In the genomic region with DNA sequence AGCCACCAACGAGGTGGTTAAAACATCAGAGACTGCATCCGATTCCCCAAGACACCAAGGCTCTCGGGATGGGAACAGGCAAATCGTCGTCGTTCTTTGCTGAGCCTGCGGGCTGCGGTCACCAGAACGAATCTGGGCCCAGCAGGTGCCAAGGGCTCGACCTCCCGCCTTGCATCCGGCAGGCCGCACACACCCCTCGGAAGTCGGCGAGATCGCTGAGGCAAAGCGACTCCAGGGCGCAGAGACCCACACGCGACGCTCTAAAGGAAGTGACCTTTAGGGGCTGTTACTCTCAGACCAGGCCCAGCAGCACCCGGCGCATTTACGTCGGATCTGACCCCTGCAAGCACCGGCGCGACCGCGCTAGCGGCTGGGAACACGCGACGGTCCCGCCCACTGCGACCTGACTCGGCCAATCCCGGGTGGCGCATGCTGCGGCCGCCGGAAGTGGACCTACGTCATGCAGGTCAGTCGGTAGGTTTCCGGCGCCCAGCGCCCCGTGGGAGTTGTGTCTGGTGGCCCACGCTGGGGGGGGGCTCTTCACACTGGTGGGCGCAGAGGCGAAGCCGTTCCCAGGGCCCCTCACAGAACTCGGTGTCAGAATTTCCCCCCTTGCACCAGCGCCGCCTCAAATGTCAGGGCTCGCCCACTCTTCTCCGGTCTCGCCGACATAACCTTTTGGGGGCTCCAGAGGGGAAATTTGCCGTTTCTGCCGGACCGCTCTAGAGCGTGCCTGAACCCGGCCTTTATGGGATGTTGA, we compare ENCODE assay signal across 1 cellular context.
TF ChIP-seq lines count a peak whose summit lies in the region.

No MANE protein-coding gene starts in this region.

TF ChIP-seq in HepG2, 621 proteins besides CTCF, POLR2A, EP300 and RAD21 (continued from another document and continues in another):
- TF ChIP-seq, protein P1, sequence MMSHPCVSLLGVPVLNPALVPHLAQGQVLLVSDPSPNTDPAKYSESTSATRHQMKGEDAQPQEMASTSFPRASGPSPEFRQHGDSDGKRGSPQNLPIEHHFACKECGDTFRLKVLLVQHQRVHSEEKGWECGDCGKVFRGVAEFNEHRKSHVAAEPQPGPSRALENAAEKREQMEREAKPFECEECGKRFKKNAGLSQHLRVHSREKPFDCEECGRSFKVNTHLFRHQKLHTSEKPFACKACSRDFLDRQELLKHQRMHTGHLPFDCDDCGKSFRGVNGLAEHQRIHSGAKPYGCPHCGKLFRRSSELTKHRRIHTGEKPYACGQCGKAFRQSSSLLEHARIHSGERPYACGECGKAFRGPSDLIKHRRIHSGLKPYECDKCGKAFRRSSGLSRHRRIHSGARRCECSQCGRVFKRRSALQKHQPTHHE (CRISPR knock-in tag; IDR thresholded peaks at IDR 0.05; ENCODE audit: borderline replicate concordance): no peak
- TF ChIP-seq ZFP41 (CRISPR knock-in tag; IDR thresholded peaks at IDR 0.05; ENCODE audit: borderline replicate concordance) (no peak), ETV6 (CRISPR knock-in tag; conservative IDR thresholded peaks at IDR 0.05) (no peak), ZNF333 (CRISPR knock-in tag; IDR thresholded peaks at IDR 0.05; ENCODE audit: borderline replicate concordance) (no peak), MAF1 (CRISPR knock-in tag; IDR thresholded peaks at IDR 0.05; ENCODE audit: borderline replicate concordance) (no peak), SAFB2 (CRISPR knock-in tag; IDR thresholded peaks at IDR 0.05; ENCODE audit: borderline replicate concordance, low read depth) (no peak), MXD4 (CRISPR knock-in tag; IDR thresholded peaks at IDR 0.05) (peak; percentile 57; the same call in 1 of the 2 replicates), MAZ (IDR thresholded peaks at IDR 0.05; ENCODE audit: borderline replicate concordance, low read depth, low read length) (no peak), MAZ (CRISPR knock-in tag; IDR thresholded peaks at IDR 0.05; ENCODE audit: low read depth) (no peak; the same call in 1 of the 2 replicates), SMAD9 (CRISPR knock-in tag; IDR thresholded peaks at IDR 0.05) (no peak), ZNF263 (CRISPR knock-in tag; IDR thresholded peaks at IDR 0.05) (no peak), ZFP37 (CRISPR knock-in tag; IDR thresholded peaks at IDR 0.05; ENCODE audit: borderline replicate concordance) (no peak), RFX5 (IDR thresholded peaks at IDR 0.05; ENCODE audit: low read depth, low read length) (no peak), ZNF225 (CRISPR knock-in tag; IDR thresholded peaks at IDR 0.05) (no peak), YEATS4 (CRISPR knock-in tag; IDR thresholded peaks at IDR 0.05; ENCODE audit: borderline replicate concordance) (peak; percentile 58; the same call in 1 of the 2 replicates), ZSCAN31 (CRISPR knock-in tag; IDR thresholded peaks at IDR 0.05; ENCODE audit: low read depth) (0 out of 2 replicates have a peak, but pooled peaks have one; percentile 16)
- TF ChIP-seq, protein P2, sequence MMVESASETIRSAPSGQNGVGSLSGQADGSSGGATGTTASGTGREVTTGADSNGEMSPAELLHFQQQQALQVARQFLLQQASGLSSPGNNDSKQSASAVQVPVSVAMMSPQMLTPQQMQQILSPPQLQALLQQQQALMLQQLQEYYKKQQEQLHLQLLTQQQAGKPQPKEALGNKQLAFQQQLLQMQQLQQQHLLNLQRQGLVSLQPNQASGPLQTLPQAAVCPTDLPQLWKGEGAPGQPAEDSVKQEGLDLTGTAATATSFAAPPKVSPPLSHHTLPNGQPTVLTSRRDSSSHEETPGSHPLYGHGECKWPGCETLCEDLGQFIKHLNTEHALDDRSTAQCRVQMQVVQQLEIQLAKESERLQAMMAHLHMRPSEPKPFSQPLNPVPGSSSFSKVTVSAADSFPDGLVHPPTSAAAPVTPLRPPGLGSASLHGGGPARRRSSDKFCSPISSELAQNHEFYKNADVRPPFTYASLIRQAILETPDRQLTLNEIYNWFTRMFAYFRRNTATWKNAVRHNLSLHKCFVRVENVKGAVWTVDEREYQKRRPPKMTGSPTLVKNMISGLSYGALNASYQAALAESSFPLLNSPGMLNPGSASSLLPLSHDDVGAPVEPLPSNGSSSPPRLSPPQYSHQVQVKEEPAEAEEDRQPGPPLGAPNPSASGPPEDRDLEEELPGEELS (CRISPR knock-in tag; IDR thresholded peaks at IDR 0.05): no peak
- TF ChIP-seq, protein P3, sequence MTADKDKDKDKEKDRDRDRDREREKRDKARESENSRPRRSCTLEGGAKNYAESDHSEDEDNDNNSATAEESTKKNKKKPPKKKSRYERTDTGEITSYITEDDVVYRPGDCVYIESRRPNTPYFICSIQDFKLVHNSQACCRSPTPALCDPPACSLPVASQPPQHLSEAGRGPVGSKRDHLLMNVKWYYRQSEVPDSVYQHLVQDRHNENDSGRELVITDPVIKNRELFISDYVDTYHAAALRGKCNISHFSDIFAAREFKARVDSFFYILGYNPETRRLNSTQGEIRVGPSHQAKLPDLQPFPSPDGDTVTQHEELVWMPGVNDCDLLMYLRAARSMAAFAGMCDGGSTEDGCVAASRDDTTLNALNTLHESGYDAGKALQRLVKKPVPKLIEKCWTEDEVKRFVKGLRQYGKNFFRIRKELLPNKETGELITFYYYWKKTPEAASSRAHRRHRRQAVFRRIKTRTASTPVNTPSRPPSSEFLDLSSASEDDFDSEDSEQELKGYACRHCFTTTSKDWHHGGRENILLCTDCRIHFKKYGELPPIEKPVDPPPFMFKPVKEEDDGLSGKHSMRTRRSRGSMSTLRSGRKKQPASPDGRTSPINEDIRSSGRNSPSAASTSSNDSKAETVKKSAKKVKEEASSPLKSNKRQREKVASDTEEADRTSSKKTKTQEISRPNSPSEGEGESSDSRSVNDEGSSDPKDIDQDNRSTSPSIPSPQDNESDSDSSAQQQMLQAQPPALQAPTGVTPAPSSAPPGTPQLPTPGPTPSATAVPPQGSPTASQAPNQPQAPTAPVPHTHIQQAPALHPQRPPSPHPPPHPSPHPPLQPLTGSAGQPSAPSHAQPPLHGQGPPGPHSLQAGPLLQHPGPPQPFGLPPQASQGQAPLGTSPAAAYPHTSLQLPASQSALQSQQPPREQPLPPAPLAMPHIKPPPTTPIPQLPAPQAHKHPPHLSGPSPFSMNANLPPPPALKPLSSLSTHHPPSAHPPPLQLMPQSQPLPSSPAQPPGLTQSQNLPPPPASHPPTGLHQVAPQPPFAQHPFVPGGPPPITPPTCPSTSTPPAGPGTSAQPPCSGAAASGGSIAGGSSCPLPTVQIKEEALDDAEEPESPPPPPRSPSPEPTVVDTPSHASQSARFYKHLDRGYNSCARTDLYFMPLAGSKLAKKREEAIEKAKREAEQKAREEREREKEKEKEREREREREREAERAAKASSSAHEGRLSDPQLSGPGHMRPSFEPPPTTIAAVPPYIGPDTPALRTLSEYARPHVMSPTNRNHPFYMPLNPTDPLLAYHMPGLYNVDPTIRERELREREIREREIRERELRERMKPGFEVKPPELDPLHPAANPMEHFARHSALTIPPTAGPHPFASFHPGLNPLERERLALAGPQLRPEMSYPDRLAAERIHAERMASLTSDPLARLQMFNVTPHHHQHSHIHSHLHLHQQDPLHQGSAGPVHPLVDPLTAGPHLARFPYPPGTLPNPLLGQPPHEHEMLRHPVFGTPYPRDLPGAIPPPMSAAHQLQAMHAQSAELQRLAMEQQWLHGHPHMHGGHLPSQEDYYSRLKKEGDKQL (CRISPR knock-in tag; IDR thresholded peaks at IDR 0.05; ENCODE audit: low read depth): no peak
- TF ChIP-seq, protein P4, sequence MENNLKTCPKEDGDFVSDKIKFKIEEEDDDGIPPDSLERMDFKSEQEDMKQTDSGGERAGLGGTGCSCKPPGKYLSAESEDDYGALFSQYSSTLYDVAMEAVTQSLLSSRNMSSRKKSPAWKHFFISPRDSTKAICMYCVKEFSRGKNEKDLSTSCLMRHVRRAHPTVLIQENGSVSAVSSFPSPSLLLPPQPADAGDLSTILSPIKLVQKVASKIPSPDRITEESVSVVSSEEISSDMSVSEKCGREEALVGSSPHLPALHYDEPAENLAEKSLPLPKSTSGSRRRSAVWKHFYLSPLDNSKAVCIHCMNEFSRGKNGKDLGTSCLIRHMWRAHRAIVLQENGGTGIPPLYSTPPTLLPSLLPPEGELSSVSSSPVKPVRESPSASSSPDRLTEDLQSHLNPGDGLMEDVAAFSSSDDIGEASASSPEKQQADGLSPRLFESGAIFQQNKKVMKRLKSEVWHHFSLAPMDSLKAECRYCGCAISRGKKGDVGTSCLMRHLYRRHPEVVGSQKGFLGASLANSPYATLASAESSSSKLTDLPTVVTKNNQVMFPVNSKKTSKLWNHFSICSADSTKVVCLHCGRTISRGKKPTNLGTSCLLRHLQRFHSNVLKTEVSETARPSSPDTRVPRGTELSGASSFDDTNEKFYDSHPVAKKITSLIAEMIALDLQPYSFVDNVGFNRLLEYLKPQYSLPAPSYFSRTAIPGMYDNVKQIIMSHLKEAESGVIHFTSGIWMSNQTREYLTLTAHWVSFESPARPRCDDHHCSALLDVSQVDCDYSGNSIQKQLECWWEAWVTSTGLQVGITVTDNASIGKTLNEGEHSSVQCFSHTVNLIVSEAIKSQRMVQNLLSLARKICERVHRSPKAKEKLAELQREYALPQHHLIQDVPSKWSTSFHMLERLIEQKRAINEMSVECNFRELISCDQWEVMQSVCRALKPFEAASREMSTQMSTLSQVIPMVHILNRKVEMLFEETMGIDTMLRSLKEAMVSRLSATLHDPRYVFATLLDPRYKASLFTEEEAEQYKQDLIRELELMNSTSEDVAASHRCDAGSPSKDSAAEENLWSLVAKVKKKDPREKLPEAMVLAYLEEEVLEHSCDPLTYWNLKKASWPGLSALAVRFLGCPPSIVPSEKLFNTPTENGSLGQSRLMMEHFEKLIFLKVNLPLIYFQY (CRISPR knock-in tag; IDR thresholded peaks at IDR 0.05; ENCODE audit: borderline replicate concordance): no peak
- TF ChIP-seq, protein P5, sequence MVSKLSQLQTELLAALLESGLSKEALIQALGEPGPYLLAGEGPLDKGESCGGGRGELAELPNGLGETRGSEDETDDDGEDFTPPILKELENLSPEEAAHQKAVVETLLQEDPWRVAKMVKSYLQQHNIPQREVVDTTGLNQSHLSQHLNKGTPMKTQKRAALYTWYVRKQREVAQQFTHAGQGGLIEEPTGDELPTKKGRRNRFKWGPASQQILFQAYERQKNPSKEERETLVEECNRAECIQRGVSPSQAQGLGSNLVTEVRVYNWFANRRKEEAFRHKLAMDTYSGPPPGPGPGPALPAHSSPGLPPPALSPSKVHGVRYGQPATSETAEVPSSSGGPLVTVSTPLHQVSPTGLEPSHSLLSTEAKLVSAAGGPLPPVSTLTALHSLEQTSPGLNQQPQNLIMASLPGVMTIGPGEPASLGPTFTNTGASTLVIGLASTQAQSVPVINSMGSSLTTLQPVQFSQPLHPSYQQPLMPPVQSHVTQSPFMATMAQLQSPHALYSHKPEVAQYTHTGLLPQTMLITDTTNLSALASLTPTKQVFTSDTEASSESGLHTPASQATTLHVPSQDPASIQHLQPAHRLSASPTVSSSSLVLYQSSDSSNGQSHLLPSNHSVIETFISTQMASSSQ (IDR thresholded peaks at IDR 0.05; ENCODE audit: low read depth): no peak
- TF ChIP-seq, protein P5 (CRISPR knock-in tag; IDR thresholded peaks at IDR 0.05; ENCODE audit: borderline replicate concordance): no peak
- TF ChIP-seq, protein P6, sequence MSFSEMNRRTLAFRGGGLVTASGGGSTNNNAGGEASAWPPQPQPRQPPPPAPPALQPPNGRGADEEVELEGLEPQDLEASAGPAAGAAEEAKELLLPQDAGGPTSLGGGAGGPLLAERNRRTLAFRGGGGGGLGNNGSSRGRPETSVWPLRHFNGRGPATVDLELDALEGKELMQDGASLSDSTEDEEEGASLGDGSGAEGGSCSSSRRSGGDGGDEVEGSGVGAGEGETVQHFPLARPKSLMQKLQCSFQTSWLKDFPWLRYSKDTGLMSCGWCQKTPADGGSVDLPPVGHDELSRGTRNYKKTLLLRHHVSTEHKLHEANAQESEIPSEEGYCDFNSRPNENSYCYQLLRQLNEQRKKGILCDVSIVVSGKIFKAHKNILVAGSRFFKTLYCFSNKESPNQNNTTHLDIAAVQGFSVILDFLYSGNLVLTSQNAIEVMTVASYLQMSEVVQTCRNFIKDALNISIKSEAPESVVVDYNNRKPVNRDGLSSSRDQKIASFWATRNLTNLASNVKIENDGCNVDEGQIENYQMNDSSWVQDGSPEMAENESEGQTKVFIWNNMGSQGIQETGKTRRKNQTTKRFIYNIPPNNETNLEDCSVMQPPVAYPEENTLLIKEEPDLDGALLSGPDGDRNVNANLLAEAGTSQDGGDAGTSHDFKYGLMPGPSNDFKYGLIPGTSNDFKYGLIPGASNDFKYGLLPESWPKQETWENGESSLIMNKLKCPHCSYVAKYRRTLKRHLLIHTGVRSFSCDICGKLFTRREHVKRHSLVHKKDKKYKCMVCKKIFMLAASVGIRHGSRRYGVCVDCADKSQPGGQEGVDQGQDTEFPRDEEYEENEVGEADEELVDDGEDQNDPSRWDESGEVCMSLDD (CRISPR knock-in tag; IDR thresholded peaks at IDR 0.05; ENCODE audit: borderline replicate concordance): no peak
- TF ChIP-seq, protein P7, sequence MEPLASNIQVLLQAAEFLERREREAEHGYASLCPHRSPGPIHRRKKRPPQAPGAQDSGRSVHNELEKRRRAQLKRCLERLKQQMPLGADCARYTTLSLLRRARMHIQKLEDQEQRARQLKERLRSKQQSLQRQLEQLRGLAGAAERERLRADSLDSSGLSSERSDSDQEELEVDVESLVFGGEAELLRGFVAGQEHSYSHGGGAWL (CRISPR knock-in tag; IDR thresholded peaks at IDR 0.05): peak; percentile 73; the same call in 1 of the 2 replicates
- TF ChIP-seq, protein P8, sequence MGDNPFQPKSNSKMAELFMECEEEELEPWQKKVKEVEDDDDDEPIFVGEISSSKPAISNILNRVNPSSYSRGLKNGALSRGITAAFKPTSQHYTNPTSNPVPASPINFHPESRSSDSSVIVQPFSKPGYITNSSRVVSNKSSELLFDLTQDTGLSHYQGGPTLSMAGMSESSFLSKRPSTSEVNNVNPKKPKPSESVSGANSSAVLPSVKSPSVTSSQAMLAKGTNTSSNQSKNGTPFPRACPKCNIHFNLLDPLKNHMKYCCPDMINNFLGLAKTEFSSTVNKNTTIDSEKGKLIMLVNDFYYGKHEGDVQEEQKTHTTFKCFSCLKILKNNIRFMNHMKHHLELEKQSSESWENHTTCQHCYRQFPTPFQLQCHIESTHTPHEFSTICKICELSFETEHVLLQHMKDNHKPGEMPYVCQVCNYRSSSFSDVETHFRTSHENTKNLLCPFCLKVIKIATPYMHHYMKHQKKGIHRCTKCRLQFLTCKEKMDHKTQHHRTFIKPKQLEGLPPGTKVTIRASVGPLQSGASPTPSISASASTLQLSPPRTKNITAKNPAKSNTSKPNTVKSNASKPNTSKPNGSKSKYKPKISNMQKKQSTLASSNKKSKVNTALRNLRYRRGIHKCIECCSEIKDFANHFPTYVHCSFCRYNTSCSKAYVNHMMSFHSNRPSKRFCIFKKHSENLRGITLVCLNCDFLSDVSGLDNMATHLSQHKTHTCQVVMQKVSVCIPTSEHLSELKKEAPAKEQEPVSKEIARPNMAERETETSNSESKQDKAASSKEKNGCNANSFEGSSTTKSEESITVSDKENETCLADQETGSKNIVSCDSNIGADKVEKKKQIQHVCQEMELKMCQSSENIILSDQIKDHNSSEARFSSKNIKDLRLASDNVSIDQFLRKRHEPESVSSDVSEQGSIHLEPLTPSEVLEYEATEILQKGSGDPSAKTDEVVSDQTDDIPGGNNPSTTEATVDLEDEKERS (CRISPR knock-in tag; IDR thresholded peaks at IDR 0.05): peak; percentile 32; the same call in 1 of the 2 replicates
